24 cellular contexts compared by ENCODE assay signal in genomic region chr7:102983602-102984001, GRCh38.
"Had no signal": no experiment of that assay in that cellular context is flagged by ENCODE, and none has a peak within 500 bp of the region (broad histone marks: within the 10 kb centered on the region; RNA-seq: fewer than 3 reads in every experiment).

No MANE protein-coding gene starts in this region.

- ATAC-seq: activated CD8-positive, alpha-beta memory T cell treated with anti-CD3 and anti-CD28 coated beads, Interleukin-2, amount 10 ng/mL, durations not matched to agents 7 days and 5 days; activated CD8-positive, alpha-beta T cell treated with anti-CD3 and anti-CD28 coated beads, Interleukin-2, amount 10 ng/mL, durations not matched to agents 7 days and 5 days; activated naive CD8-positive, alpha-beta T cell treated with anti-CD3 and anti-CD28 coated beads, Interleukin-2, amount 50 U/mL, for 24 hours; naive thymus-derived CD4-positive, alpha-beta T cell; stimulated activated memory B cell treated with anti-CD40 and anti-IgM and Interleukin-4, amounts not matched to agents 10 μg/mL and 1 μg/mL and 100 μg/mL, for 72 hours; stimulated activated naive CD8-positive, alpha-beta T cell treated with anti-CD3 and anti-CD28 coated beads, Interleukin-15, amount 100 ng/mL, for 72 hours; WTC11 had no signal

- H3K27me3 ChIP-seq: colonic mucosa, ovary, upper lobe of left lung, vagina had no signal

- H3K4me2 ChIP-seq: smooth muscle cell had no signal

- DNase-seq: activated CD4-positive, alpha-beta T cell treated with anti-CD3 and anti-CD28 coated beads for 1 hour; activated CD4-positive, alpha-beta T cell treated with anti-CD3 and anti-CD28 coated beads, Interleukin-2, amount 10 ng/mL, durations not matched to agents 7 days and 5 days; activated CD8-positive, alpha-beta memory T cell treated with anti-CD3 and anti-CD28 coated beads, Interleukin-2, amount 10 ng/mL, durations not matched to agents 7 days and 5 days; activated CD8-positive, alpha-beta T cell treated with anti-CD3 and anti-CD28 coated beads, Interleukin-2, amount 10 ng/mL, durations not matched to agents 7 days and 5 days; activated naive CD8-positive, alpha-beta T cell treated with anti-CD3 and anti-CD28 coated beads, Interleukin-2, amount 50 U/mL, for 24 hours; activated T-cell treated with anti-CD3 and anti-CD28 coated beads, Interleukin-2, amount 50 U/mL, for 48 hours; cerebellar nuclear complex; colonic mucosa; effector memory CD4-positive, alpha-beta T cell; foreskin fibroblast; mammary epithelial cell; midbrain; naive thymus-derived CD4-positive, alpha-beta T cell; ovary; stimulated activated CD4-positive, alpha-beta T cell treated with anti-CD3 and anti-CD28 coated beads, Interleukin-1b, Interleukin-23, amount 100 ng/mL, for 48 hours; stimulated activated CD4-positive, alpha-beta T cell treated with anti-CD3 and anti-CD28 coated beads, Interleukin-4, amount 100 ng/mL, for 4 hours; stimulated activated CD8-positive, alpha-beta memory T cell treated with anti-CD3 and anti-CD28 coated beads, Interleukin-4, amount 100 ng/mL, for 48 hours; stimulated activated naive CD8-positive, alpha-beta T cell treated with anti-CD3 and anti-CD28 coated beads, Interleukin-15, amount 100 ng/mL, for 72 hours; substantia nigra; upper lobe of left lung had no signal

- H3K4me3 ChIP-seq: colonic mucosa, ovary, smooth muscle cell, upper lobe of left lung, vagina had no signal

- H3K27ac ChIP-seq: colonic mucosa, ovary, upper lobe of left lung, vagina had no signal

- H3K9me3 ChIP-seq: colonic mucosa, ovary, upper lobe of left lung, vagina had no signal

- H3K36me3 ChIP-seq: colonic mucosa, ovary, upper lobe of left lung, vagina had no signal

- H3K4me1 ChIP-seq: colonic mucosa, upper lobe of left lung, vagina had no signal
